In genomic region chr2:160278889-160279196, GRCh38 we compare ENCODE assay signal across 9 cellular contexts.
A peak's percentile ranks its signal among the peaks of the same experiment; 100 is the strongest.
DNase-seq lines count a peak whose midpoint lies in the region; ATAC-seq and TF ChIP-seq lines count a peak whose summit lies in the region.
"Had no signal": no experiment of that assay in that cellular context is flagged by ENCODE, and none has a peak within 500 bp of the region (broad histone marks: within the 10 kb centered on the region; RNA-seq: fewer than 3 reads in every experiment).

No MANE protein-coding gene starts in this region.

- ATAC-seq in HG02840 (IDR thresholded peaks at IDR 0.05; ENCODE audit: low FRiP score, unreplicated experiment) = no peak

- peak; percentile 45 for DNase-seq in COLO829 (ENCODE audit: low spot score)
- peak; percentile 64 for DNase-seq in RPMI7951 (ENCODE audit: low read depth)
- peak; percentile 68 for DNase-seq in fibroblast of mammary gland (ENCODE audit: low read depth)
- DNase-seq in MG63 = no peak
- no peak for DNase-seq in middle frontal gyrus (ENCODE audit: extremely low spot score, low spot score)
- no peak for DNase-seq in putamen (ENCODE audit: low spot score)

- H3K4me2 ChIP-seq in parathyroid adenoma (ENCODE audit: low read length) = no peak overlapping the region

- H3K36me3 ChIP-seq in parathyroid adenoma (ENCODE audit: control insufficient read depth, insufficient read depth, low read length) (no peaks in the 10 kb centered on the region), MG63 (peaks cover 90% of the 10 kb centered on the region)

- no peaks in the 10 kb centered on the region for H3K9me3 ChIP-seq in parathyroid adenoma (ENCODE audit: control insufficient read depth, low read length)
- H3K9me3 ChIP-seq in MG63 = no peaks in the 10 kb centered on the region
- H3K9me3 ChIP-seq: tibial nerve had no signal

- peak overlapping the region; percentile 45 for H3K27ac ChIP-seq in parathyroid adenoma

- H3K9ac ChIP-seq in parathyroid adenoma = no peak overlapping the region

- TF ChIP-seq CTCF in fibroblast of mammary gland (conservative IDR thresholded peaks at IDR 0.05; ENCODE audit: control insufficient read depth, insufficient read depth, low read depth, low read length) (peak; percentile 65), parathyroid adenoma (IDR thresholded peaks at IDR 0.05) (peak; percentile 52)

- peaks cover 3% of the 10 kb centered on the region for H3K79me2 ChIP-seq in parathyroid adenoma

- no peak overlapping the region for H2AFZ ChIP-seq in parathyroid adenoma

- H3K4me1 ChIP-seq in parathyroid adenoma = peaks cover 22% of the 10 kb centered on the region

- H3K4me3 ChIP-seq in fibroblast of mammary gland (ENCODE audit: control insufficient read depth, low read depth, low read length) (no peak overlapping the region), parathyroid adenoma (ENCODE audit: low read depth, low read length) (no peak overlapping the region), MG63 (no peak overlapping the region)
- H3K4me3 ChIP-seq: tibial nerve had no signal

- H3K27me3 ChIP-seq in parathyroid adenoma (ENCODE audit: control insufficient read depth, insufficient read depth, low read length) = no peaks in the 10 kb centered on the region
- H3K27me3 ChIP-seq in MG63 = no peaks in the 10 kb centered on the region
- H3K27me3 ChIP-seq: tibial nerve had no signal

Comparison
In these comparisons a context has a peak if more than half of its experiments do, and no peak if none do; other contexts are left out.
1. DNase-seq: peak in COLO829 (single experiment), RPMI7951 (single experiment) and fibroblast of mammary gland (single experiment); none in MG63 (single experiment), middle frontal gyrus (single experiment) and putamen (single experiment).